Comparison of ENCODE assay signal across 22 cellular contexts in the genomic region with DNA sequence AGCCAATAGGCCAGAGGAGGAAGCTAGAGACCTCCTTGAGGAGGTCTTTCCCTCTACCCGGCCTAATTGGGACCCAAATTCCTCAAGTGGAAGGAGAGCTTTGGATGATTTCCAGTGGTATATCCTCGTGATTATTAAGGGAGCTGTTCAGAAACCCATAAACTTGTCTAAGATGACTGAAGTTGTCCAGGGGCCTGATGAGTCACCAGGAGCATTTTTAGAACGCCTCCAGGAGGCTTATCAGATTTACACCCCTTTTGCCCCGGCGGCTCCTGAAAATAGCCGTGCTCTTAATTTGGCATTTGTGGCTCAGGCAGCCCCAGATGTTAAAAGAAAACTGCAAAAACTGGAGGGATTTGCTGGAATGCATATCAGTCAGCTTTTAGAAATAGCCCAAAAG.
A peak's percentile ranks its signal among the peaks of the same experiment; 100 is the strongest.
DNase-seq lines count a peak whose midpoint lies in the region; ATAC-seq and TF ChIP-seq lines count a peak whose summit lies in the region.
"Had no signal": no experiment of that assay in that cellular context is flagged by ENCODE, and none has a peak within 500 bp of the region (broad histone marks: within the 10 kb centered on the region; RNA-seq: fewer than 3 reads in every experiment).

No MANE protein-coding gene starts in this region.

- no peak overlapping the region for H4K12ac ChIP-seq in trophoblast cell (ENCODE audit: low read depth, low read length)

- TF ChIP-seq POLR2A in right lobe of liver (IDR thresholded peaks at IDR 0.05) = no peak

- DNase-seq in OCI-M1 (lab: John Stamatoyannopoulos, UW) (peak; percentile 36), kidney tubule cell (ENCODE audit: low spot score) (peak; percentile 20), trophoblast cell (peak; percentile 14 to 26), right lobe of liver (no peak), glomerular visceral epithelial cell (ENCODE audit: extremely low spot score) (no peak), germinal center (ENCODE audit: low spot score) (no peak)
- DNase-seq: DMS79, GM23248, H9, HFFc6, Kasumi-1, MG63, NCI-H1048, NCI-H1436, NCI-H187 treated with DMSO at 0.1 percent for 48 hours, NCI-H2107, NCI-H510A, NCI-H748 treated with DMSO at 0.1 percent for 48 hours, Peyer's patch, SJCRH30 had no signal

- peaks cover 0 to 31% (median 21%) of the 10 kb centered on the region in 10 experiments; a peak in 14 of 20 replicates for H3K4me1 ChIP-seq in BLaER1 treated with 17β-estradiol and CSF1 and Interleukin-3, amounts not matched to agents 10 nM and 100 nM
- H3K4me1 ChIP-seq in trophoblast cell (ENCODE audit: control insufficient read depth in 1 of 2, insufficient read depth in 2 of 2, low read length in 2 of 2) = peaks cover 39 to 44% of the 10 kb centered on the region in 2 experiments
- H3K4me1 ChIP-seq in right lobe of liver = no peaks in the 10 kb centered on the region
- H3K4me1 ChIP-seq: Peyer's patch, SJCRH30 had no signal

- H3K27ac ChIP-seq in BLaER1 treated with 17β-estradiol and CSF1 and Interleukin-3, amounts not matched to agents 10 nM and 100 nM = no peak overlapping the region
- H3K27ac ChIP-seq in trophoblast cell (ENCODE audit: low read depth, low read length) (peak overlapping the region; percentile 80), right lobe of liver (no peak overlapping the region)
- H3K27ac ChIP-seq: GM23248, Peyer's patch, SJCRH30 had no signal

- no peak overlapping the region for H4K8ac ChIP-seq in trophoblast cell (ENCODE audit: low read depth, low read length)

- intact Hi-C loops in right lobe of liver (cut with DNase I) = no loop called here

- H3K4me3 ChIP-seq in BLaER1 treated with 17β-estradiol and CSF1 and Interleukin-3, amounts not matched to agents 10 nM and 100 nM = no peak overlapping the region
- H3K4me3 ChIP-seq in trophoblast cell (ENCODE audit: low read depth, low read length) (no peak overlapping the region), right lobe of liver (no peak overlapping the region)
- H3K4me3 ChIP-seq: GM23248, MG63, Peyer's patch, SJCRH30 had no signal

- no peak for TF ChIP-seq CTCF in right lobe of liver (IDR thresholded peaks at IDR 0.05)

- peaks cover 0 to 8% (median 0%) of the 10 kb centered on the region in 11 experiments; a peak in 2 of 22 replicates for H3K36me3 ChIP-seq in BLaER1 treated with 17β-estradiol and CSF1 and Interleukin-3, amounts not matched to agents 10 nM and 100 nM
- H3K36me3 ChIP-seq in trophoblast cell (ENCODE audit: control insufficient read depth in 1 of 2, insufficient read depth in 2 of 2, low read length in 2 of 2) (no peaks in the 10 kb centered on the region), right lobe of liver (no peaks in the 10 kb centered on the region)
- H3K36me3 ChIP-seq: MG63, Peyer's patch, SJCRH30 had no signal

- no peaks in the 10 kb centered on the region for H3K27me3 ChIP-seq in BLaER1 treated with 17β-estradiol and CSF1 and Interleukin-3, amounts not matched to agents 10 nM and 100 nM
- no peaks in the 10 kb centered on the region for H3K27me3 ChIP-seq in trophoblast cell (ENCODE audit: insufficient read depth, low read length)
- no peaks in the 10 kb centered on the region for H3K27me3 ChIP-seq in right lobe of liver
- H3K27me3 ChIP-seq: MG63, Peyer's patch, SJCRH30 had no signal

- H3K9ac ChIP-seq in BLaER1 treated with 17β-estradiol and CSF1 and Interleukin-3, amounts not matched to agents 10 nM and 100 nM = no peak overlapping the region
- no peak overlapping the region for H3K9ac ChIP-seq in trophoblast cell (ENCODE audit: low read length)
- H3K9ac ChIP-seq: GM23248 had no signal

- peak overlapping the region; percentile 86 for H2BK120ac ChIP-seq in trophoblast cell (ENCODE audit: insufficient read depth, low read length, poor library complexity)

- whole genome bisulfite sequencing in trophoblast cell (ENCODE audit: extremely low coverage, insufficient coverage, insufficient read length) = no CpG with 5 or more reads among the region's 6 CpGs
- WGBS in right lobe of liver (ENCODE audit: insufficient coverage, low coverage, low lambda C conversion rate, missing lambda C conversion rate) = 49% methylated on average over 6 of the region's 6 CpGs

- peaks cover 4% of the 10 kb centered on the region for H3K79me2 ChIP-seq in trophoblast cell (ENCODE audit: control insufficient read depth, insufficient read depth, low read length, poor library complexity)

- H3K79me1 ChIP-seq in trophoblast cell (ENCODE audit: low read length) = peaks cover 33% of the 10 kb centered on the region

- peak overlapping the region; percentile 84 for H2BK5ac ChIP-seq in trophoblast cell (ENCODE audit: low read depth, low read length, poor library complexity)

- no peak overlapping the region for H3K23ac ChIP-seq in trophoblast cell (ENCODE audit: low read length)

- H2BK12ac ChIP-seq in trophoblast cell (ENCODE audit: low read length) = peak overlapping the region; percentile 97

- peak overlapping the region; percentile 92 for H4K91ac ChIP-seq in trophoblast cell (ENCODE audit: low read depth, low read length)

- peak overlapping the region in 8 of 11 experiments; percentile 4 to 65 (median 34); a peak in 8 of 22 replicates for H3K4me2 ChIP-seq in BLaER1 treated with 17β-estradiol and CSF1 and Interleukin-3, amounts not matched to agents 10 nM and 100 nM
- no peak overlapping the region for H3K4me2 ChIP-seq in trophoblast cell (ENCODE audit: low read length)

- ATAC-seq in right lobe of liver = no peak
- no peak for ATAC-seq in GM18907 (IDR thresholded peaks at IDR 0.05; ENCODE audit: unreplicated experiment)

- H2AK5ac ChIP-seq in trophoblast cell (ENCODE audit: low read length) = no peak overlapping the region

- H3K4ac ChIP-seq in trophoblast cell (ENCODE audit: low read depth, low read length) = no peak overlapping the region

- H3K14ac ChIP-seq in trophoblast cell (ENCODE audit: low read length) = no peak overlapping the region

- H4K20me1 ChIP-seq in BLaER1 treated with 17β-estradiol and CSF1 and Interleukin-3, amounts not matched to agents 10 nM and 100 nM = no peaks in the 10 kb centered on the region

- peaks cover 13 to 66% (median 33%) of the 10 kb centered on the region in 11 experiments; a peak in 20 of 22 replicates for H3K9me3 ChIP-seq in BLaER1 treated with 17β-estradiol and CSF1 and Interleukin-3, amounts not matched to agents 10 nM and 100 nM (replicated peaks in 1 of 11)
- H3K9me3 ChIP-seq in trophoblast cell (ENCODE audit: insufficient read depth, low read depth, low read length) (peaks cover 2% of the 10 kb centered on the region), right lobe of liver (no peaks in the 10 kb centered on the region)
- H3K9me3 ChIP-seq: MG63, SJCRH30 had no signal

- H3K18ac ChIP-seq in trophoblast cell (ENCODE audit: low read length) = no peak overlapping the region

- no peak overlapping the region for H2AFZ ChIP-seq in trophoblast cell (ENCODE audit: insufficient read depth, low read length, poor library complexity)
- H2AFZ ChIP-seq: GM23248 had no signal

Comparison
In these comparisons a context has a peak if more than half of its experiments do, and no peak if none do; other contexts are left out.
1. DNase-seq: peak in OCI-M1 (single experiment), kidney tubule cell (single experiment) and trophoblast cell (2 of 2); none in right lobe of liver (0 of 3), glomerular visceral epithelial cell (single experiment) and germinal center (single experiment).